1 cellular context compared by ENCODE assay signal in genomic region chr1:92934395-92935378, GRCh38.
A peak's percentile ranks its signal among the peaks of the same experiment; 100 is the strongest.
TF ChIP-seq lines count a peak whose summit lies in the region.

No MANE protein-coding gene starts in this region.

TF ChIP-seq in HEK293, 187 proteins besides CTCF, POLR2A, EP300 and RAD21 (continued from another document):
- TF ChIP-seq ZNF843 (tag by site-specific recombination; IDR thresholded peaks at IDR 0.05) (peak; percentile 53; the same call in 1 of the 2 replicates), ZBTB48 (tag by site-specific recombination; IDR thresholded peaks at IDR 0.05) (no peak), ZXDB (tag by site-specific recombination; IDR thresholded peaks at IDR 0.05) (peak; percentile 64), ZNF449 (tag by site-specific recombination; IDR thresholded peaks at IDR 0.05) (peak; percentile 27; the same call in 1 of the 2 replicates), ZEB2 (tag by site-specific recombination; IDR thresholded peaks at IDR 0.05) (0 out of 2 replicates have a peak, but pooled peaks have one; percentile 72), ZNF660 (tag by site-specific recombination; IDR thresholded peaks at IDR 0.05) (peak; percentile 73), KLF17 (tag by site-specific recombination; IDR thresholded peaks at IDR 0.05) (no peak), ZNF560 (tag by site-specific recombination; IDR thresholded peaks at IDR 0.05; ENCODE audit: borderline replicate concordance) (no peak), ZNF707 (tag by site-specific recombination; IDR thresholded peaks at IDR 0.05) (no peak), ZNF664 (tag by site-specific recombination; IDR thresholded peaks at IDR 0.05) (peak; percentile 88), ZNF366 (tag by site-specific recombination; conservative IDR thresholded peaks at IDR 0.05) (peak; percentile 76), FEZF1 (tag by site-specific recombination; IDR thresholded peaks at IDR 0.05) (peak; percentile 40; the same call in 1 of the 2 replicates), ZNF394 (tag by site-specific recombination; IDR thresholded peaks at IDR 0.05; ENCODE audit: borderline replicate concordance) (0 out of 2 replicates have a peak, but pooled peaks have one; percentile 26), ZNF639 (tag by site-specific recombination; IDR thresholded peaks at IDR 0.05) (0 out of 2 replicates have a peak, but pooled peaks have one; percentile 59), ZNF184 (tag by site-specific recombination; IDR thresholded peaks at IDR 0.05) (0 out of 2 replicates have a peak, but pooled peaks have one; percentile 54), ZFP37 (tag by site-specific recombination; IDR thresholded peaks at IDR 0.05) (no peak), ZBTB17 (tag by site-specific recombination; IDR thresholded peaks at IDR 0.05) (peak; percentile 91), ZNF10 (tag by site-specific recombination; IDR thresholded peaks at IDR 0.05) (0 out of 2 replicates have a peak, but pooled peaks have one; percentile 10), ZNF561 (tag by site-specific recombination; IDR thresholded peaks at IDR 0.05; ENCODE audit: borderline replicate concordance) (peak; percentile 53; the same call in 1 of the 2 replicates), ZNF2 (tag by site-specific recombination; IDR thresholded peaks at IDR 0.05) (peak; percentile 32; the same call in 1 of the 2 replicates), ZNF791 (tag by site-specific recombination; IDR thresholded peaks at IDR 0.05) (no peak), ZNF596 (tag by site-specific recombination; IDR thresholded peaks at IDR 0.05) (peak; percentile 42; the same call in 1 of the 2 replicates), GFI1B (tag by site-specific recombination; IDR thresholded peaks at IDR 0.05) (peak; percentile 33; the same call in 1 of the 2 replicates)
- TF ChIP-seq, protein P1, sequence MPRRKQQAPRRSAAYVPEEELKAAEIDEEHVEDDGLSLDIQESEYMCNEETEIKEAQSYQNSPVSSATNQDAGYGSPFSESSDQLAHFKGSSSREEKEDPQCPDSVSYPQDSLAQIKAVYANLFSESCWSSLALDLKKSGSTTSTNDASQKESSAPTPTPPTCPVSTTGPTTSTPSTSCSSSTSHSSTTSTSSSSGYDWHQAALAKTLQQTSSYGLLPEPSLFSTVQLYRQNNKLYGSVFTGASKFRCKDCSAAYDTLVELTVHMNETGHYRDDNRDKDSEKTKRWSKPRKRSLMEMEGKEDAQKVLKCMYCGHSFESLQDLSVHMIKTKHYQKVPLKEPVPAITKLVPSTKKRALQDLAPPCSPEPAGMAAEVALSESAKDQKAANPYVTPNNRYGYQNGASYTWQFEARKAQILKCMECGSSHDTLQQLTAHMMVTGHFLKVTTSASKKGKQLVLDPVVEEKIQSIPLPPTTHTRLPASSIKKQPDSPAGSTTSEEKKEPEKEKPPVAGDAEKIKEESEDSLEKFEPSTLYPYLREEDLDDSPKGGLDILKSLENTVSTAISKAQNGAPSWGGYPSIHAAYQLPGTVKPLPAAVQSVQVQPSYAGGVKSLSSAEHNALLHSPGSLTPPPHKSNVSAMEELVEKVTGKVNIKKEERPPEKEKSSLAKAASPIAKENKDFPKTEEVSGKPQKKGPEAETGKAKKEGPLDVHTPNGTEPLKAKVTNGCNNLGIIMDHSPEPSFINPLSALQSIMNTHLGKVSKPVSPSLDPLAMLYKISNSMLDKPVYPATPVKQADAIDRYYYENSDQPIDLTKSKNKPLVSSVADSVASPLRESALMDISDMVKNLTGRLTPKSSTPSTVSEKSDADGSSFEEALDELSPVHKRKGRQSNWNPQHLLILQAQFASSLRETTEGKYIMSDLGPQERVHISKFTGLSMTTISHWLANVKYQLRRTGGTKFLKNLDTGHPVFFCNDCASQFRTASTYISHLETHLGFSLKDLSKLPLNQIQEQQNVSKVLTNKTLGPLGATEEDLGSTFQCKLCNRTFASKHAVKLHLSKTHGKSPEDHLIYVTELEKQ (tag by site-specific recombination; IDR thresholded peaks at IDR 0.05; ENCODE audit: borderline replicate concordance), result 0 out of 2 replicates have a peak, but pooled peaks have one; percentile 36
TF ChIP-seq in HEK293: peak in this region for 30.
